16 cellular contexts compared by ENCODE assay signal in genomic region chr3:9192238-9192637, GRCh38.
"Had no signal": no experiment of that assay in that cellular context is flagged by ENCODE, and none has a peak within 500 bp of the region (broad histone marks: within the 10 kb centered on the region; RNA-seq: fewer than 3 reads in every experiment).

No MANE protein-coding gene starts in this region.

- DNase-seq: activated CD4-positive, alpha-beta T cell treated with anti-CD3 and anti-CD28 coated beads for 48 hours; activated CD8-positive, alpha-beta memory T cell treated with anti-CD3 and anti-CD28 coated beads, Interleukin-2, amount 50 U/mL, for 48 hours; activated CD8-positive, alpha-beta T cell treated with anti-CD3 and anti-CD28 coated beads, Interleukin-2, amount 10 ng/mL, durations not matched to agents 7 days and 5 days; activated naive CD4-positive, alpha-beta T cell; esophagus squamous epithelium; foreskin fibroblast; ovary; stimulated activated CD4-positive, alpha-beta T cell treated with anti-CD3 and anti-CD28 coated beads, Interleukin-1b, Interleukin-23, amount 100 ng/mL, for 48 hours; stimulated activated naive CD4-positive, alpha-beta T cell; upper lobe of right lung had no signal

- H3K9ac ChIP-seq: neural progenitor cell had no signal

- H2AFZ ChIP-seq: neural progenitor cell had no signal

- ATAC-seq: activated CD8-positive, alpha-beta T cell treated with anti-CD3 and anti-CD28 coated beads, Interleukin-2, amount 10 ng/mL, durations not matched to agents 7 days and 5 days; upper lobe of right lung; WTC11 had no signal

- H3K4me1 ChIP-seq: ascending aorta, right atrium auricular region, upper lobe of right lung had no signal

- H3K9me3 ChIP-seq: ascending aorta, esophagus squamous epithelium, ovary, right atrium auricular region, upper lobe of right lung had no signal

- H3K27me3 ChIP-seq: ascending aorta, esophagus squamous epithelium, neural progenitor cell, ovary, right atrium auricular region, upper lobe of right lung had no signal

- H3K4me2 ChIP-seq: neural progenitor cell had no signal

- H3K27ac ChIP-seq: ascending aorta, esophagus squamous epithelium, neural progenitor cell, ovary, right atrium auricular region, upper lobe of right lung had no signal

- H3K4me3 ChIP-seq: ascending aorta, esophagus squamous epithelium, neural progenitor cell, ovary, right atrium auricular region, upper lobe of right lung had no signal

- FAIRE-seq: colon, keratinocyte had no signal

- H3K36me3 ChIP-seq: ascending aorta, esophagus squamous epithelium, neural progenitor cell, ovary, right atrium auricular region, upper lobe of right lung had no signal
